In genomic region chr5:154860765-154861164, GRCh38 we compare ENCODE assay signal across 1 cellular context.
TF ChIP-seq lines count a peak whose summit lies in the region.

No MANE protein-coding gene starts in this region.

TF ChIP-seq in IMR-90, 13 proteins besides CTCF, POLR2A, EP300 and RAD21 (continued from another document):
- TF ChIP-seq RFX5 (IDR thresholded peaks at IDR 0.05; ENCODE audit: low read depth, low read length): no peak
- no peak for TF ChIP-seq CHD1 (IDR thresholded peaks at IDR 0.05; ENCODE audit: low read depth, low read length)
- TF ChIP-seq RCOR1 (IDR thresholded peaks at IDR 0.05; ENCODE audit: insufficient replicate concordance, low read length): no peak
- no peak for TF ChIP-seq FOS (IDR thresholded peaks at IDR 0.05; ENCODE audit: low read depth, low read length)
- no peak for TF ChIP-seq MAZ (IDR thresholded peaks at IDR 0.05; ENCODE audit: borderline replicate concordance, low read depth, low read length)
- TF ChIP-seq NFE2L2 (IDR thresholded peaks at IDR 0.05; ENCODE audit: low read depth, low read length): no peak
- TF ChIP-seq CEBPB (IDR thresholded peaks at IDR 0.05; ENCODE audit: low read depth, low read length): no peak
- TF ChIP-seq, protein P1, sequence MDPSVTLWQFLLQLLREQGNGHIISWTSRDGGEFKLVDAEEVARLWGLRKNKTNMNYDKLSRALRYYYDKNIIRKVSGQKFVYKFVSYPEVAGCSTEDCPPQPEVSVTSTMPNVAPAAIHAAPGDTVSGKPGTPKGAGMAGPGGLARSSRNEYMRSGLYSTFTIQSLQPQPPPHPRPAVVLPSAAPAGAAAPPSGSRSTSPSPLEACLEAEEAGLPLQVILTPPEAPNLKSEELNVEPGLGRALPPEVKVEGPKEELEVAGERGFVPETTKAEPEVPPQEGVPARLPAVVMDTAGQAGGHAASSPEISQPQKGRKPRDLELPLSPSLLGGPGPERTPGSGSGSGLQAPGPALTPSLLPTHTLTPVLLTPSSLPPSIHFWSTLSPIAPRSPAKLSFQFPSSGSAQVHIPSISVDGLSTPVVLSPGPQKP (IDR thresholded peaks at IDR 0.05; ENCODE audit: borderline replicate concordance, low read depth, low read length): no peak
- no peak for TF ChIP-seq MXI1 (IDR thresholded peaks at IDR 0.05; ENCODE audit: borderline replicate concordance, low read depth, low read length)
- TF ChIP-seq BHLHE40 (IDR thresholded peaks at IDR 0.05; ENCODE audit: low read depth, low read length): no peak
